ENCODE assay signal across 8 cellular contexts in the genomic region with DNA sequence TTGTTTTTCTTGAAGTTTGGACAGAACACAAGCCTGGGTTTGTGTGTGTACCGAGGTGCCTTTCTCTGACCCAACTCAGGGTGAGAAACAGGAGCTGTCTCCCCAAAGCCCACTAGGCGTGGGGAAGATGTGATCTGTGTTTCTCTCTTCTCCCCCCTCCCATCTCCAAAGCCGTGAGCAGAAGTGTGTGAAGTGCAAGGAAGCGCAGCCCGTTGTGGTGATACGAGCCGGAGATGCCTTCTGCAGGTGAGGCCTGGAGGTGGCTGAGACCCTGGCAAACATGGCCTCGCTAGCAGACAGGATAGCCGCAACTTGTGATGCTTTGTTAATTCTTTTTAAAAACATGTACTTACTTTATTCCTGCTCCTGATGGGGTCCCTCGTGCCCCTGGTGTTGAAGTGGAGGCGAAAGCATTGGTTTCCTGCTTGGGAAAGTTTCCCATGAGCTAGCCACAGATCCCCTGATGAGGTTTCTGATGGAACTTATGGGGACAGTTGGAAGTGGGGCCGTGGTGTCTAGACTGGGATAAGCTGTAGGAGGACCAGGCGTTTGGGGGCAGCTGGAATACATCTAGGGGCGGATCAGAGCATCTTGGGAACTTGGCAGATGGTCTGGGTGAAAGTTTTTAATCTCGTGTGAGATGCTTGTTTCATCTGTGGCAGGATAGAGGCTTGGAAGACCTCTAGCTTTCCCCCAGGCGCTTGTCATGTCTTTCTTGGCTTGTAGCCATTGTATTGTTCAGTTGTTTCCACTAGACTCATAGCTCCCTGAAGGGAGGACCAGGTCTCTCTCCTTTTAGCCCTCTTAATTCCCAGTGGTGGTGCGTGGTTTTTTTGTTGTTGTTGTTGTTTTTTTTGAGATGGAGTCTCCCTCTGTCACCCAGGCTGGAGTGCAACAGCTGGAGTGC. TPM values are rescaled to one million over a fixed set of nuclear protein-coding genes. Genes with fewer than 3 reads are reported as not detected.
DNase-seq lines count a peak whose midpoint lies in the region; ATAC-seq and TF ChIP-seq lines count a peak whose summit lies in the region.

No MANE protein-coding gene starts in this region.

- H3K27ac ChIP-seq in mammary epithelial cell (ENCODE audit: insufficient read depth, low read depth, low read length) = peak overlapping the region; percentile 26

- CTCF ChIA-PET in mammary epithelial cell (lab: Charles Lee; ENCODE audit: low non-redundant PET) = no interaction called here

- H3K9ac ChIP-seq in mammary epithelial cell (ENCODE audit: insufficient read depth, low read length) (peak overlapping the region; percentile 69), mucosa of stomach (ENCODE audit: low read length) (peak overlapping the region; percentile 79)

- no peaks in the 10 kb centered on the region for H4K20me1 ChIP-seq in mammary epithelial cell (ENCODE audit: insufficient read depth, low read length)

- H3K9me3 ChIP-seq in mammary epithelial cell (replicated peaks; ENCODE audit: insufficient read depth, low read length) = no peaks in the 10 kb centered on the region
- H3K9me3 ChIP-seq in mucosa of stomach (ENCODE audit: control insufficient read depth, low read length) = no peaks in the 10 kb centered on the region

- DNase-seq in AG10803 (ENCODE audit: low read depth) (no peak), mammary epithelial cell (no peak), posterior vena cava (ENCODE audit: low spot score) (no peak)
- DNase-seq in Jurkat, Clone E6-1 (ENCODE audit: low read depth, low spot score) = no peak

- dilution Hi-C loops in mammary epithelial cell (cut with HindIII; ENCODE audit: low sequenced_read_pairs) = no loop called here

- H3K4me3 ChIP-seq in AG10803 (ENCODE audit: low read length) (peak overlapping the region; percentile 96), mammary epithelial cell (replicated peaks in 1 of 3; ENCODE audit: insufficient read depth in 1 of 3, low read depth in 2 of 3, low read length in 3 of 3) (peak overlapping the region; percentile 82 to 96 (median 82)), mucosa of stomach (ENCODE audit: low read length) (peak overlapping the region; percentile 88)
- peak overlapping the region; percentile 94 for H3K4me3 ChIP-seq in Jurkat, Clone E6-1 (ENCODE audit: low read length)

- peaks cover 40% of the 10 kb centered on the region for H3K79me2 ChIP-seq in mammary epithelial cell (ENCODE audit: insufficient read depth, low read length)

- H3K36me3 ChIP-seq in mammary epithelial cell (ENCODE audit: insufficient read depth, low read length) = peaks cover 3% of the 10 kb centered on the region
- H3K36me3 ChIP-seq in mucosa of stomach (ENCODE audit: control insufficient read depth, insufficient read depth, low read length) = no peaks in the 10 kb centered on the region

- no peak for ATAC-seq in GM21360 (IDR thresholded peaks at IDR 0.05; ENCODE audit: unreplicated experiment)
- no peak for ATAC-seq in HG03139 (IDR thresholded peaks at IDR 0.05; ENCODE audit: unreplicated experiment)
- ATAC-seq in GM18520 (IDR thresholded peaks at IDR 0.05; ENCODE audit: unreplicated experiment) = no peak

- peak overlapping the region; percentile 77 for H2AFZ ChIP-seq in mammary epithelial cell (ENCODE audit: low read depth, low read length)

- BruUV-seq in mammary epithelial cell (replicated peaks; lab: Mats Ljungman, UMichigan) = no TSS peak

- intact Hi-C loops in mammary epithelial cell (cut with micrococcal nuclease) = loop anchor here (5.0 kb wide), 1 partner anchor 135 kb away; the partner anchor contains the start of gene ZC3H18
- intact Hi-C loops in posterior vena cava (cut with DNase I) = loop anchor here in 1 of 2 donors (10.0 kb wide), 1 partner anchor 938 kb away; no protein-coding TSS in a partner anchor

- in situ Hi-C loops in mammary epithelial cell (cut with MboI; ENCODE audit: low sequenced_read_pairs in 2 of 2) = no loop called here

- H3K4me1 ChIP-seq in mammary epithelial cell (ENCODE audit: insufficient read depth, low read length) (peaks cover 8% of the 10 kb centered on the region), mucosa of stomach (ENCODE audit: control insufficient read depth, insufficient read depth, low read length) (peaks cover 20% of the 10 kb centered on the region)

- no peak for TF ChIP-seq CTCF in AG10803 (conservative IDR thresholded peaks at IDR 0.05; ENCODE audit: low read length)
- no peak for TF ChIP-seq CTCF in mammary epithelial cell (conservative IDR thresholded peaks at IDR 0.05 in 1 of 2, IDR thresholded peaks at IDR 0.05 in 1 of 2; ENCODE audit: extremely low read depth in 1 of 2, insufficient read depth in 1 of 2, low read depth in 1 of 2, low read length in 2 of 2)

- 30% methylated on average over 16 of the region's 17 CpGs for WGBS in mammary epithelial cell (ENCODE audit: low coverage, missing lambda C conversion rate)

- H3K27me3 ChIP-seq in mammary epithelial cell (ENCODE audit: insufficient read depth, low read length) (no peaks in the 10 kb centered on the region), mucosa of stomach (ENCODE audit: control insufficient read depth, insufficient read depth, low read length) (no peaks in the 10 kb centered on the region)

- H3K4me2 ChIP-seq in mammary epithelial cell (ENCODE audit: insufficient read depth, low read depth, low read length) = peak overlapping the region; percentile 98

RNA-seq across cellular contexts. Expression of gene CTU2, which starts 0.9 kb away (rescaled TPM):
- 21.2 TPM for polyA plus RNA-seq in Jurkat, Clone E6-1 (2012; ENCODE audit: insufficient read depth, insufficient read length)
- 10 to 100 TPM; 13.2 to 26.5 TPM for total RNA-seq in mammary epithelial cell
- 12.8 TPM for polyA plus RNA-seq in mammary epithelial cell
- 12.3 TPM for polyA minus RNA-seq in mammary epithelial cell
- 10 to 100 TPM; 17.2 to 20.4 TPM for total RNA-seq in posterior vena cava

RNA-seq across cellular contexts. Expression of gene RNF166, which starts 1.0 kb away (rescaled TPM):
- polyA plus RNA-seq in Jurkat, Clone E6-1 (2012; ENCODE audit: insufficient read depth, insufficient read length) = 48.5 TPM
- total RNA-seq in mammary epithelial cell (10 to 100 TPM in 1 of 2 donors, 1 to 10 TPM in 1; 9.8 to 11.2 TPM), posterior vena cava (10 to 100 TPM; 16.8 to 19.0 TPM)
- 5.1 TPM for polyA plus RNA-seq in mammary epithelial cell
- 1.7 TPM for polyA minus RNA-seq in mammary epithelial cell

RNA-seq across cellular contexts. Expression of gene SNAI3, which starts 20.9 kb away (rescaled TPM):
- polyA plus RNA-seq in Jurkat, Clone E6-1 (2012; ENCODE audit: insufficient read depth, insufficient read length) = 1.2 TPM
- not detected for total RNA-seq in mammary epithelial cell
- polyA plus RNA-seq in mammary epithelial cell = 0.07 TPM
- polyA minus RNA-seq in mammary epithelial cell = not detected
- under 1 TPM; 0.43 to 0.56 TPM for total RNA-seq in posterior vena cava

RNA-seq across cellular contexts. Expression of gene MVD, which starts 44.3 kb away (rescaled TPM):
- 91.1 TPM for polyA plus RNA-seq in Jurkat, Clone E6-1 (2012; ENCODE audit: insufficient read depth, insufficient read length)
- 100 to 1,000 TPM in 1 of 2 donors, 10 to 100 TPM in 1; 57.7 to 171 TPM for total RNA-seq in mammary epithelial cell
- 136 TPM for polyA plus RNA-seq in mammary epithelial cell
- 54.3 TPM for polyA minus RNA-seq in mammary epithelial cell
- 10 to 100 TPM; 21.6 to 22.6 TPM for total RNA-seq in posterior vena cava

RNA-seq across cellular contexts. Expression of gene CYBA, which starts 56.4 kb away (rescaled TPM):
- polyA plus RNA-seq in Jurkat, Clone E6-1 (2012; ENCODE audit: insufficient read depth, insufficient read length) = 176 TPM
- total RNA-seq in mammary epithelial cell = 10 to 100 TPM in 1 of 2 donors, 1 to 10 TPM in 1; 2.5 to 20.3 TPM
- polyA plus RNA-seq in mammary epithelial cell = 2.1 TPM
- polyA minus RNA-seq in mammary epithelial cell = 3.1 TPM
- 100 to 1,000 TPM in 1 of 2 donors, 10 to 100 TPM in 1; 71.4 to 168 TPM for total RNA-seq in posterior vena cava
